11 cellular contexts compared by ENCODE assay signal in the genomic region with DNA sequence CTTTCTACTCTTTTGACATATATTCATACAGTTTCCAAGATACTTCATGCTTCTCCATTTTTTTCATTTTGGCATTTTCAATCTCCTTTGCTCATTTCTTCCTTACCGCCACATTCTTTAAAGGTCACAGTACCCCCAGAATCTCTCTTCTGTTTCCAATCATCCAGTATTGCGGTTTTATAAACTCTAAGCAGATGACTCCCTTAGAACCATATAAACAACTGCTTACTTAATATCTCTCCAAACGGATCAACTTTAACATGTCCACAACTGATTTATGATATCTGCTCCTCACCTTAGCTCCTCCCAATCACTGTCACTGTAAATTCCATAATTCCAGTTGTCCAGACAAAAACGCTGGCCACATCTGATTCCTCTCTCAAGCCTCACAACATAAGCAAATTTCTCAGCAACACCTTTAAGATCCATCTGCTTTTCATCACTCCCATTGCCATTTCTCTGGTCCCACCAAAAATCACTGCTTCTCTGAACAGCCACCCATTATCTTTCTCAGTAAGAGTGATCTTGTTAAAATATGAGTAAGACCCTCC. TPM values are rescaled to one million over a fixed set of nuclear protein-coding genes. Genes with fewer than 3 reads are reported as not detected.
DNase-seq lines count a peak whose midpoint lies in the region; ATAC-seq and TF ChIP-seq lines count a peak whose summit lies in the region.
"Had no signal": no experiment of that assay in that cellular context is flagged by ENCODE, and none has a peak within 500 bp of the region (broad histone marks: within the 10 kb centered on the region; RNA-seq: fewer than 3 reads in every experiment).

No MANE protein-coding gene starts in this region.

- H3K27ac ChIP-seq in GM23338 (ENCODE audit: low read depth): peak overlapping the region; percentile 50
- H3K27ac ChIP-seq in naive thymus-derived CD4-positive, alpha-beta T cell (ENCODE audit: low read depth, low read length): peak overlapping the region; percentile 22

- H3K9me2 ChIP-seq in GM23338 (ENCODE audit: insufficient read depth): no peaks in the 10 kb centered on the region

- H3K36me3 ChIP-seq in GM23338 (ENCODE audit: insufficient read depth) (peaks cover 75% of the 10 kb centered on the region), adipocyte (ENCODE audit: control insufficient read depth, insufficient read depth, low read length, severe bottlenecking) (peaks cover 96% of the 10 kb centered on the region), mucosa of descending colon (ENCODE audit: low read depth) (no peaks in the 10 kb centered on the region)
- H3K36me3 ChIP-seq in naive thymus-derived CD4-positive, alpha-beta T cell (ENCODE audit: control insufficient read depth in 2 of 3, insufficient read depth in 3 of 3, low read length in 3 of 3): peaks cover 5 to 51% (median 24%) of the 10 kb centered on the region in 3 experiments

- H3K27me3 ChIP-seq in GM23338 (ENCODE audit: insufficient read depth): no peaks in the 10 kb centered on the region
- no peaks in the 10 kb centered on the region for H3K27me3 ChIP-seq in adipocyte (replicated peaks; ENCODE audit: control insufficient read depth, insufficient read depth, low read length)
- H3K27me3 ChIP-seq in naive thymus-derived CD4-positive, alpha-beta T cell (ENCODE audit: control insufficient read depth in 2 of 2, insufficient read depth in 2 of 2, low read length in 2 of 2): no peaks in the 10 kb centered on the region
- H3K27me3 ChIP-seq: adrenal gland had no signal

- no peak overlapping the region for H3K9ac ChIP-seq in adipocyte (ENCODE audit: low read length)

- H3K4me1 ChIP-seq in GM23338 (ENCODE audit: insufficient read depth) (peaks cover 26% of the 10 kb centered on the region), adipocyte (ENCODE audit: control insufficient read depth, insufficient read depth, low read length) (peaks cover 53% of the 10 kb centered on the region), mucosa of descending colon (ENCODE audit: low read depth) (peaks cover 4% of the 10 kb centered on the region)
- peaks cover 48% of the 10 kb centered on the region in 2 donors for H3K4me1 ChIP-seq in naive thymus-derived CD4-positive, alpha-beta T cell (ENCODE audit: control insufficient read depth in 2 of 2, insufficient read depth in 2 of 2, low read length in 2 of 2)

- H3F3A ChIP-seq in GM23338 (replicated peaks; ENCODE audit: low read depth): peaks cover 32% of the 10 kb centered on the region

- peaks cover 98% of the 10 kb centered on the region for H4K20me1 ChIP-seq in GM23338 (replicated peaks; ENCODE audit: insufficient read depth)

- peaks cover 51% of the 10 kb centered on the region for H3K4me1 Mint-ChIP-seq in GM23338
- peaks cover 56 to 91% (median 76%) of the 10 kb centered on the region in 7 donors for H3K4me1 Mint-ChIP-seq in naive thymus-derived CD4-positive, alpha-beta T cell

- TF ChIP-seq CTCF in AG10803 (conservative IDR thresholded peaks at IDR 0.05; ENCODE audit: low read length) (no peak), GM23338 (conservative IDR thresholded peaks at IDR 0.05; ENCODE audit: low read depth in 2 of 2) (no peak), mucosa of descending colon (IDR thresholded peaks at IDR 0.05) (no peak)

- no peak overlapping the region for H3K4me2 ChIP-seq in GM23338

- H3K9me3 Mint-ChIP-seq in GM23338: no peaks in the 10 kb centered on the region; the same call in 2 of the 3 replicates
- H3K9me3 Mint-ChIP-seq in naive thymus-derived CD4-positive, alpha-beta T cell: peaks cover 0 to 1% (median 0%) of the 10 kb centered on the region in 11 donors
- H3K9me3 Mint-ChIP-seq: activated B cell treated with CpG ODN at 0.5 μM for 24 hours had no signal

- peaks cover 94% of the 10 kb centered on the region for H3K36me3 Mint-ChIP-seq in GM23338 (ENCODE audit: low read depth)
- peaks cover 20 to 52% (median 25%) of the 10 kb centered on the region in 5 donors for H3K36me3 Mint-ChIP-seq in naive thymus-derived CD4-positive, alpha-beta T cell

- ATAC-seq in GM23338: no peak
- ATAC-seq in naive thymus-derived CD4-positive, alpha-beta T cell: no peak
- no peak for ATAC-seq in mucosa of descending colon
- ATAC-seq: Right ventricle myocardium inferior had no signal

- H3K9me3 ChIP-seq in adipocyte (ENCODE audit: control insufficient read depth, low read length) (no peaks in the 10 kb centered on the region), mucosa of descending colon (no peaks in the 10 kb centered on the region)
- H3K9me3 ChIP-seq in naive thymus-derived CD4-positive, alpha-beta T cell (ENCODE audit: control insufficient read depth in 2 of 3, low read length in 3 of 3): no peaks in the 10 kb centered on the region
- H3K9me3 ChIP-seq: adrenal gland had no signal

- CTCF ChIA-PET in naive thymus-derived CD4-positive, alpha-beta T cell (lab: Charles Lee): interaction anchor here (0.6 to 1.8 kb wide), 2 partner anchors 12 to 193 kb away, joined by 6 read pairs; no protein-coding TSS in a partner anchor

- POLR2A ChIA-PET in naive thymus-derived CD4-positive, alpha-beta T cell (lab: Charles Lee): interaction anchor here (1.4 kb wide), 1 partner anchor 12 kb away, joined by 4 read pairs; no protein-coding TSS in a partner anchor

- H3K4me3 ChIP-seq in AG10803 (ENCODE audit: low read length) (no peak overlapping the region), GM23338 (no peak overlapping the region), adipocyte (ENCODE audit: low read length) (no peak overlapping the region), mucosa of descending colon (no peak overlapping the region)
- H3K4me3 ChIP-seq in naive thymus-derived CD4-positive, alpha-beta T cell (ENCODE audit: low read length): no peak overlapping the region
- H3K4me3 ChIP-seq: adrenal gland had no signal

- peaks cover 6% of the 10 kb centered on the region for H3K27me3 Mint-ChIP-seq in GM23338 (ENCODE audit: insufficient read depth, low read depth, poor library complexity)
- H3K27me3 Mint-ChIP-seq in naive thymus-derived CD4-positive, alpha-beta T cell: no peaks in the 10 kb centered on the region
- H3K27me3 Mint-ChIP-seq: activated B cell treated with CpG ODN at 0.5 μM for 24 hours had no signal

- intact Hi-C loops in naive thymus-derived CD4-positive, alpha-beta T cell (cut with micrococcal nuclease): loop anchor here in 1 of 2 donors (10.0 kb wide), 1 partner anchor 45 kb away; a partner anchor contains a TSS
- intact Hi-C loops in mucosa of descending colon (cut with DNase I, micrococcal nuclease): no loop called here

- peaks cover 100% of the 10 kb centered on the region for H3K79me2 ChIP-seq in GM23338 (replicated peaks; ENCODE audit: insufficient read depth)

- H2AFZ ChIP-seq in GM23338: no peak overlapping the region

- DNase-seq in AG10803 (ENCODE audit: low read depth): peak; percentile 44
- no peak for DNase-seq in GM23338 (ENCODE audit: low spot score)
- DNase-seq in adipocyte (ENCODE audit: low read depth): peak; percentile 46
- DNase-seq in naive thymus-derived CD4-positive, alpha-beta T cell: no peak
- DNase-seq in NAMALWA (ENCODE audit: low spot score): no peak
- no peak for DNase-seq in DMS153 (lab: John Stamatoyannopoulos, UW)
- DNase-seq in activated CD4-positive, CD25-positive, alpha-beta regulatory T cell treated with anti-CD3 and anti-CD28 coated beads, Interleukin-2, amount 50 U/mL, for 72 hours: no peak
- DNase-seq in mucosa of descending colon: no peak
- DNase-seq: activated B cell treated with CpG ODN at 0.5 μM for 24 hours, adrenal gland had no signal

- H3K4me3 Mint-ChIP-seq in GM23338: no peak overlapping the region
- H3K4me3 Mint-ChIP-seq in naive thymus-derived CD4-positive, alpha-beta T cell: peak overlapping the region in 5 of 10 donors; percentile 6 to 49 (median 20)
- H3K4me3 Mint-ChIP-seq: activated B cell treated with CpG ODN at 0.5 μM for 24 hours had no signal

- peak overlapping the region; percentile 7; the same call in 1 of the 2 replicates for H3K27ac Mint-ChIP-seq in GM23338
- H3K27ac Mint-ChIP-seq in naive thymus-derived CD4-positive, alpha-beta T cell: peak overlapping the region; percentile 16 to 96 (median 75)

TF ChIP-seq in GM23338, 12 proteins besides CTCF, POLR2A, EP300 and RAD21 (continues in another document):
- TF ChIP-seq, protein P1, sequence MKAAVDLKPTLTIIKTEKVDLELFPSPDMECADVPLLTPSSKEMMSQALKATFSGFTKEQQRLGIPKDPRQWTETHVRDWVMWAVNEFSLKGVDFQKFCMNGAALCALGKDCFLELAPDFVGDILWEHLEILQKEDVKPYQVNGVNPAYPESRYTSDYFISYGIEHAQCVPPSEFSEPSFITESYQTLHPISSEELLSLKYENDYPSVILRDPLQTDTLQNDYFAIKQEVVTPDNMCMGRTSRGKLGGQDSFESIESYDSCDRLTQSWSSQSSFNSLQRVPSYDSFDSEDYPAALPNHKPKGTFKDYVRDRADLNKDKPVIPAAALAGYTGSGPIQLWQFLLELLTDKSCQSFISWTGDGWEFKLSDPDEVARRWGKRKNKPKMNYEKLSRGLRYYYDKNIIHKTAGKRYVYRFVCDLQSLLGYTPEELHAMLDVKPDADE (IDR thresholded peaks at IDR 0.05): no peak

RNA-seq across cellular contexts. Expression of a gene that starts 49.6 kb away (rescaled TPM):
- total RNA-seq in GM23338 (2014; rRNA removed; shearing (Covaris generic)): 1,259 and 1,323 TPM in 2 replicates
- 1,257 and 1,296 TPM in 2 replicates for polyA plus RNA-seq in GM23338 (2016; fragmentation: Nextera tagmentation; extraction: Ambion mirVana)
- 100 to 1,000 TPM; 469 to 687 (median 532) TPM for total RNA-seq in naive thymus-derived CD4-positive, alpha-beta T cell
- polyA plus RNA-seq in naive thymus-derived CD4-positive, alpha-beta T cell: 100 to 1,000 TPM; 842 to 895 TPM
- 100 to 1,000 TPM; 273 to 334 (median 312) TPM for total RNA-seq in mucosa of descending colon

Comparison
In these comparisons a context has a peak if more than half of its experiments do, and no peak if none do; other contexts are left out.
1. DNase-seq: peak in AG10803 (single experiment) and adipocyte (single experiment); none in GM23338 (single experiment), naive thymus-derived CD4-positive, alpha-beta T cell (0 of 9), NAMALWA (single experiment), DMS153 (single experiment), activated CD4-positive, CD25-positive, alpha-beta regulatory T cell treated with anti-CD3 and anti-CD28 coated beads, Interleukin-2, amount 50 U/mL, for 72 hours (single experiment) and mucosa of descending colon (0 of 3).